ENCODE assay signal across 1 cellular context in the genomic region with DNA sequence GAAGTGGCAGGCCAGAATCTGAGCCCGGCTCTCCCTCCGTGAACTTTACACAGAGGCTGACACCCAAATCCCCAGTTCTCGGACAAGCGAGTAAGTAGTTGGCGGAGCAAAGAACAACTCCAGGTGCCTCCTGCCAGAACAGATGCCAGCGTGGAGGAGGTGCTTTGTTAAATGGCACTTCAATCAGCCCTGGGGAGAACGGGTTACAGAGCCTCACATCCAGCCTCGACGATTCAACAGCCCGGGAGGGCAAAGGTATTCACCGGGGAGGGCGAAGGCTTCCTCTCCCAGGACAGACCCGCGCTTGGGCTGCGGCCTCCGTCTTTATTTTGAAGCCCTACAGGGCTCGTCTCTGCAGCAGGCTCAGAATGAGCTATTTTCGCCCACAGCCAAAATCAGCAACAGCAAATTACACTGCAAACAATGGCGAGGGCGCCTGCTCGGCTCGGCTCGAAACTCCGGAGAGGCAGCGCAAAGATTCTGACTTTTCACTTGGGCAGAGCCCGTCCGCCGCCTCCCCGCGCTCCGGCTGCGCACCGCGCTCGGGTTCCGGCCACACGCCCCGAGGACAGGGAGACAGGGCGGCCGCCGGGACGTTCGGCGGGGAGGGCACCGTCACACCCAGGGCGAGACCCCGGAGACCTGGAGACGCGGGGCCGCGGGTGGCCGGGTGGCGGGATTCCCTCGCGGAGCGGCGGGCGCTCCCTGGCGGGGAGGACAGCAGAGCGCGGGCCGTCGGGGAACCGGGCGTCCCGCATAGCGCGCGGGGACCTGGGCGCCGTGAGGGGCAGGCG.
TF ChIP-seq lines count a peak whose summit lies in the region.

No MANE protein-coding gene starts in this region.

TF ChIP-seq in IMR-90, 13 proteins besides CTCF, POLR2A, EP300 and RAD21 (continued from another document):
- TF ChIP-seq RCOR1 (IDR thresholded peaks at IDR 0.05; ENCODE audit: insufficient replicate concordance, low read length) = no peak
- TF ChIP-seq, protein P1, sequence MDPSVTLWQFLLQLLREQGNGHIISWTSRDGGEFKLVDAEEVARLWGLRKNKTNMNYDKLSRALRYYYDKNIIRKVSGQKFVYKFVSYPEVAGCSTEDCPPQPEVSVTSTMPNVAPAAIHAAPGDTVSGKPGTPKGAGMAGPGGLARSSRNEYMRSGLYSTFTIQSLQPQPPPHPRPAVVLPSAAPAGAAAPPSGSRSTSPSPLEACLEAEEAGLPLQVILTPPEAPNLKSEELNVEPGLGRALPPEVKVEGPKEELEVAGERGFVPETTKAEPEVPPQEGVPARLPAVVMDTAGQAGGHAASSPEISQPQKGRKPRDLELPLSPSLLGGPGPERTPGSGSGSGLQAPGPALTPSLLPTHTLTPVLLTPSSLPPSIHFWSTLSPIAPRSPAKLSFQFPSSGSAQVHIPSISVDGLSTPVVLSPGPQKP (IDR thresholded peaks at IDR 0.05; ENCODE audit: borderline replicate concordance, low read depth, low read length) = no peak
- TF ChIP-seq SMC3 (IDR thresholded peaks at IDR 0.05; ENCODE audit: low read depth, low read length) = no peak
- TF ChIP-seq BHLHE40 (IDR thresholded peaks at IDR 0.05; ENCODE audit: low read depth, low read length) = no peak
